ENCODE assay signal across 23 cellular contexts in genomic region chr16:4913774-4914525, GRCh38. TPM values are rescaled to one million over a fixed set of nuclear protein-coding genes. Genes with fewer than 3 reads are reported as not detected.
DNase-seq lines count a peak whose midpoint lies in the region; FAIRE-seq and TF ChIP-seq lines count a peak whose summit lies in the region.
"Had no signal": no experiment of that assay in that cellular context is flagged by ENCODE, and none has a peak within 500 bp of the region (broad histone marks: within the 10 kb centered on the region; RNA-seq: fewer than 3 reads in every experiment).

No MANE protein-coding gene starts in this region.

- H3K56ac ChIP-seq in H1 (replicated peaks; ENCODE audit: insufficient read length, low read depth, low read length) = no peak overlapping the region

- no peak overlapping the region for H3K27ac ChIP-seq in MM.1S (ENCODE audit: low read length)
- no peak overlapping the region for H3K27ac ChIP-seq in H1 (ENCODE audit: low read depth, low read length)
- no peak overlapping the region for H3K27ac ChIP-seq in neuronal stem cell (replicated peaks; ENCODE audit: low read length)
- H3K27ac ChIP-seq: SJSA1 had no signal

- H2AK5ac ChIP-seq in H1 (ENCODE audit: low read depth, low read length) = no peak overlapping the region
- H2AK5ac ChIP-seq in neuronal stem cell (ENCODE audit: low read depth, low read length) = peak overlapping the region; percentile 71

- H3K36me3 ChIP-seq in Caco-2 (ENCODE audit: control insufficient read depth, insufficient read depth, low read length) = no peaks in the 10 kb centered on the region
- H3K36me3 ChIP-seq in MM.1S (replicated peaks; ENCODE audit: insufficient read depth, low read length) = no peaks in the 10 kb centered on the region
- H3K36me3 ChIP-seq in H1 (ENCODE audit: control insufficient read depth in 2 of 4, insufficient read depth in 4 of 4, low read length in 3 of 4) = no peaks in the 10 kb centered on the region
- H3K36me3 ChIP-seq in neuronal stem cell (replicated peaks in 1 of 2; ENCODE audit: control insufficient read depth in 2 of 2, insufficient read depth in 2 of 2, low read length in 2 of 2) = no peaks in the 10 kb centered on the region
- H3K36me3 ChIP-seq: SJSA1 had no signal

- WGBS in H1 (ENCODE audit: extremely low coverage in 1 of 2, insufficient coverage in 1 of 2, insufficient read length in 1 of 2, insufficient replicate concordance in 2 of 2, low coverage in 1 of 2, low lambda C conversion rate in 2 of 2, missing lambda C conversion rate in 1 of 2), 2 experiments = 86% methylated on average over 15 of the region's 15 CpGs; no CpG with 5 or more reads in 1 of the 2 experiments
- no CpG with 5 or more reads among the region's 15 CpGs for WGBS in neuronal stem cell (ENCODE audit: extremely low coverage in 2 of 2, insufficient read length in 2 of 2, insufficient replicate concordance in 1 of 2), 2 donors

- no peak overlapping the region for H2BK5ac ChIP-seq in H1 (ENCODE audit: low read depth, low read length)
- no peak overlapping the region for H2BK5ac ChIP-seq in neuronal stem cell (ENCODE audit: low read length)

- H3K4me1 ChIP-seq in Caco-2 = peaks cover 35% of the 10 kb centered on the region
- no peaks in the 10 kb centered on the region for H3K4me1 ChIP-seq in MM.1S (ENCODE audit: low read length)
- H3K4me1 ChIP-seq in H1 (replicated peaks in 1 of 4; ENCODE audit: control insufficient read depth in 3 of 4, insufficient read depth in 4 of 4, low read length in 3 of 4) = peaks cover 0 to 8% (median 3%) of the 10 kb centered on the region in 4 experiments; a peak in 5 of 7 replicates
- peaks cover 0 to 11% of the 10 kb centered on the region in 2 donors for H3K4me1 ChIP-seq in neuronal stem cell (ENCODE audit: control insufficient read depth in 2 of 2, insufficient read depth in 1 of 2, low read depth in 1 of 2, low read length in 2 of 2)
- H3K4me1 ChIP-seq: SJSA1 had no signal

- H3K79me1 ChIP-seq in H1 (ENCODE audit: low read depth, low read length) (peaks cover 3% of the 10 kb centered on the region; the same call in 1 of the 2 replicates), neuronal stem cell (ENCODE audit: low read depth, low read length) (no peaks in the 10 kb centered on the region)

- no peak overlapping the region for H4K91ac ChIP-seq in H1 (replicated peaks; ENCODE audit: insufficient read length, low read length)
- H4K91ac ChIP-seq in neuronal stem cell (ENCODE audit: low read depth, low read length, poor library complexity) = no peak overlapping the region

- TF ChIP-seq POLR2A in H1 (IDR thresholded peaks at IDR 0.05; ENCODE audit: control extremely low read depth in 1 of 2, low read depth in 2 of 2, low read length in 2 of 2) = no peak

- no peaks in the 10 kb centered on the region for H3K9me2 ChIP-seq in MM.1S (replicated peaks; ENCODE audit: insufficient read depth, low read length)

- H3K23ac ChIP-seq in H1 (ENCODE audit: insufficient read length) = no peak overlapping the region
- H3K23ac ChIP-seq in neuronal stem cell (ENCODE audit: low read depth, low read length, poor library complexity) = no peak overlapping the region

- intact Hi-C loops in Caco-2 (cut with micrococcal nuclease; ENCODE audit: unreplicated experiment) = no loop called here

- H3K9ac ChIP-seq in MM.1S (ENCODE audit: low read length) = no peak overlapping the region
- H3K9ac ChIP-seq in H1 (replicated peaks in 1 of 4; ENCODE audit: extremely low read depth in 1 of 4, low read depth in 3 of 4, low read length in 3 of 4) = no peak overlapping the region
- peak overlapping the region; percentile 21 for H3K9ac ChIP-seq in neuronal stem cell (ENCODE audit: low read depth, low read length, poor library complexity)

- H3K27ac Mint-ChIP-seq in Caco-2 (ENCODE audit: unreplicated experiment) = peak overlapping the region; percentile 70

- H3K23me2 ChIP-seq in H1 (ENCODE audit: low read depth, low read length) = no peaks in the 10 kb centered on the region

- H3F3A ChIP-seq in MM.1S (ENCODE audit: insufficient read depth, low read length) = no peaks in the 10 kb centered on the region

- FAIRE-seq in H1 (lab: Jason Lieb, UNC) = no peak
- FAIRE-seq: A549, D721Med, GM12892, GM18507 had no signal

- H2BK120ac ChIP-seq in H1 (replicated peaks; ENCODE audit: low read depth, low read length) (no peak overlapping the region), neuronal stem cell (ENCODE audit: low read depth, low read length) (no peak overlapping the region)

- no peaks in the 10 kb centered on the region for H3K9me3 Mint-ChIP-seq in Caco-2 (ENCODE audit: unreplicated experiment)
- H3K9me3 Mint-ChIP-seq: CD8-positive, alpha-beta memory T cell had no signal

- H3K36me3 Mint-ChIP-seq in Caco-2 (ENCODE audit: insufficient read depth, unreplicated experiment) = peaks cover 39% of the 10 kb centered on the region
- H3K36me3 Mint-ChIP-seq: CD8-positive, alpha-beta memory T cell had no signal

- TF ChIP-seq CTCF in Caco-2 (IDR thresholded peaks at IDR 0.05; ENCODE audit: insufficient read depth in 1 of 2, low read depth in 1 of 2, low read length in 1 of 2, severe bottlenecking in 1 of 2, unreplicated experiment in 1 of 2) = no peak
- TF ChIP-seq CTCF in MM.1S (IDR thresholded peaks at IDR 0.05; ENCODE audit: low read length) = no peak
- TF ChIP-seq CTCF in H1 (IDR thresholded peaks at IDR 0.05; ENCODE audit: control extremely low read depth in 1 of 3, insufficient read depth in 1 of 3, low read depth in 1 of 3, low read length in 3 of 3) = no peak

- no peaks in the 10 kb centered on the region for H4K20me1 ChIP-seq in MM.1S (ENCODE audit: insufficient read depth, low read length)
- peaks cover 0 to 1% of the 10 kb centered on the region in 2 experiments for H4K20me1 ChIP-seq in H1 (replicated peaks in 1 of 2; ENCODE audit: control insufficient read depth in 1 of 2, insufficient read depth in 2 of 2, low read length in 2 of 2)

- DNase-seq in Caco-2 (no peak), MM.1S (no peak), H1 (ENCODE audit: low read depth in 1 of 2, low spot score in 2 of 2) (no peak), neuronal stem cell (ENCODE audit: low spot score) (no peak), HUDEP-2 (lab: John Stamatoyannopoulos, UW; ENCODE audit: unreplicated experiment in 76 of 76) (no peak), OCI-M2 (lab: John Stamatoyannopoulos, UW; ENCODE audit: unreplicated experiment) (no peak)
- DNase-seq in activated CD4-positive, alpha-beta T cell treated with anti-CD3 and anti-CD28 coated beads, Interleukin-2, amount 50 U/mL, for 48 hours = no peak
- DNase-seq in stimulated activated CD4-positive, alpha-beta T cell treated with anti-CD3 and anti-CD28 coated beads, Interleukin-4, amount 100 ng/mL, for 1 hour = no peak
- DNase-seq: C1 segment of cervical spinal cord; CD8-positive, alpha-beta memory T cell; H7; MV-4-11; NCI-H1694 treated with DMSO at 0.1 percent for 48 hours; NCI-H2107; NCI-H2227 treated with DMSO at 0.1 percent for 48 hours; NCI-H524; NCI-H82; PC-3 had no signal

- BruUV-seq in Caco-2 (replicated peaks; lab: Mats Ljungman, UMichigan) = no TSS peak

- CTCF ChIA-PET in Caco-2 (lab: Charles Lee) = interaction anchor here (0.6 kb wide), 1 partner anchor 22 kb away, joined by 4 read pairs; no protein-coding TSS in a partner anchor
- CTCF ChIA-PET in H1 (lab: Charles Lee; ENCODE audit: partially characterized antibody) = interaction anchor here (0.9 to 2.8 kb wide), 6 partner anchors 8 to 39 kb away, joined by 3 to 8 read pairs (median 4); no protein-coding TSS in a partner anchor

- H3K27me3 ChIP-seq in Caco-2 (replicated peaks; ENCODE audit: control insufficient read depth, insufficient read depth, low read length) (no peaks in the 10 kb centered on the region), MM.1S (replicated peaks; ENCODE audit: insufficient read depth, low read length) (no peaks in the 10 kb centered on the region), H1 (replicated peaks in 1 of 4; ENCODE audit: control insufficient read depth in 3 of 4, extremely low read depth in 1 of 4, insufficient read depth in 3 of 4, low read length in 3 of 4) (no peaks in the 10 kb centered on the region), neuronal stem cell (ENCODE audit: control insufficient read depth in 3 of 3, insufficient read depth in 3 of 3, low read depth in 1 of 3, low read length in 3 of 3) (peaks cover 0 to 1% (median 0%) of the 10 kb centered on the region in 3 experiments)
- H3K27me3 ChIP-seq: SJSA1 had no signal

- H4K8ac ChIP-seq in H1 (ENCODE audit: extremely low read depth, insufficient read depth, low read length) (0 out of 2 replicates have a peak overlapping the region, but pooled peaks have one; percentile 18), neuronal stem cell (ENCODE audit: low read depth, low read length) (no peak overlapping the region)

- H3K18ac ChIP-seq in H1 (ENCODE audit: extremely low read depth, low read length) (no peak overlapping the region; the same call in 1 of the 2 replicates), neuronal stem cell (ENCODE audit: low read length) (peak overlapping the region; percentile 50)

- no peak overlapping the region for H3K4ac ChIP-seq in H1 (replicated peaks; ENCODE audit: insufficient read length, low read depth, low read length)
- H3K4ac ChIP-seq in neuronal stem cell (ENCODE audit: low read length) = no peak overlapping the region

- H2BK12ac ChIP-seq in H1 (ENCODE audit: low read depth, low read length) (0 out of 2 replicates have a peak overlapping the region, but pooled peaks have one; percentile 27), neuronal stem cell (ENCODE audit: low read length) (no peak overlapping the region)

- H3K14ac ChIP-seq in H1 (ENCODE audit: insufficient read length) (no peak overlapping the region), neuronal stem cell (ENCODE audit: low read length) (no peak overlapping the region)

- peaks cover 14% of the 10 kb centered on the region for H3K4me1 Mint-ChIP-seq in Caco-2 (ENCODE audit: low read depth, unreplicated experiment)
- H3K4me1 Mint-ChIP-seq: CD8-positive, alpha-beta memory T cell had no signal

- no peaks in the 10 kb centered on the region for H3K27me3 Mint-ChIP-seq in Caco-2 (ENCODE audit: insufficient read depth, unreplicated experiment)

- no peak overlapping the region for H3K4me3 Mint-ChIP-seq in Caco-2 (ENCODE audit: unreplicated experiment)
- H3K4me3 Mint-ChIP-seq: CD8-positive, alpha-beta memory T cell had no signal

- no peaks in the 10 kb centered on the region for H3K9me3 ChIP-seq in Caco-2
- no peaks in the 10 kb centered on the region for H3K9me3 ChIP-seq in MM.1S (replicated peaks; ENCODE audit: insufficient read depth, low read length)
- no peaks in the 10 kb centered on the region for H3K9me3 ChIP-seq in H1 (ENCODE audit: insufficient read depth in 2 of 2, low read depth in 1 of 2, low read length in 1 of 2)
- H3K9me3 ChIP-seq in neuronal stem cell (replicated peaks in 1 of 2; ENCODE audit: control insufficient read depth in 2 of 2, insufficient read depth in 1 of 2, low read depth in 1 of 2, low read length in 2 of 2) = no peaks in the 10 kb centered on the region
- H3K9me3 ChIP-seq: A549, SJSA1 had no signal

- H3K79me2 ChIP-seq in MM.1S (ENCODE audit: low read length) (no peaks in the 10 kb centered on the region), H1 (ENCODE audit: control insufficient read depth in 1 of 2, insufficient read depth in 2 of 2, low read length in 2 of 2) (no peaks in the 10 kb centered on the region)

- no peak overlapping the region for H2BK20ac ChIP-seq in H1 (ENCODE audit: low read length)

- no peak for TF ChIP-seq RAD21 in H1 (IDR thresholded peaks at IDR 0.05 in 1 of 2, conservative IDR thresholded peaks at IDR 0.05 in 1 of 2; ENCODE audit: low read depth in 2 of 2, low read length in 2 of 2)

- 0 out of 2 replicates have a peak overlapping the region, but pooled peaks have one; percentile 22 for H3K4me2 ChIP-seq in MM.1S (ENCODE audit: low read depth, low read length)
- H3K4me2 ChIP-seq in H1 (ENCODE audit: insufficient read depth in 1 of 2, low read depth in 2 of 2, low read length in 2 of 2) = no peak overlapping the region
- H3K4me2 ChIP-seq in neuronal stem cell (ENCODE audit: insufficient read depth, low read length, poor library complexity, severe bottlenecking) = no peak overlapping the region
- H3K4me2 ChIP-seq: A549 had no signal

- H2AFZ ChIP-seq in MM.1S (ENCODE audit: low read length) (peak overlapping the region; percentile 47), H1 (ENCODE audit: low read length) (no peak overlapping the region), neuronal stem cell (ENCODE audit: low read length) (no peak overlapping the region)

- H4K5ac ChIP-seq in H1 (ENCODE audit: insufficient read length, low read depth, low read length) = peak overlapping the region; percentile 38

- no peak overlapping the region for H3K4me3 ChIP-seq in Caco-2 (ENCODE audit: low read depth, low read length)
- no peak overlapping the region for H3K4me3 ChIP-seq in MM.1S (ENCODE audit: low read length)
- no peak overlapping the region for H3K4me3 ChIP-seq in H1 (ENCODE audit: extremely low read depth in 1 of 4, insufficient read depth in 2 of 4, low read depth in 3 of 4, low read length in 4 of 4)
- no peak overlapping the region for H3K4me3 ChIP-seq in neuronal stem cell (ENCODE audit: low read length in 2 of 2)
- H3K4me3 ChIP-seq: A549, SJSA1 had no signal

- TF ChIP-seq EP300 in H1 (IDR thresholded peaks at IDR 0.05; ENCODE audit: borderline replicate concordance in 1 of 2, low read depth in 2 of 2, low read length in 2 of 2) = no peak

- no peak overlapping the region for H2BK15ac ChIP-seq in H1 (ENCODE audit: low read length)
- no peak overlapping the region for H2BK15ac ChIP-seq in neuronal stem cell (ENCODE audit: low read length)

- POLR2A ChIA-PET in Caco-2 (lab: Charles Lee) = interaction anchor here (0.6 kb wide), 1 partner anchor 53 kb away, joined by 3 read pairs; no protein-coding TSS in a partner anchor
- POLR2A ChIA-PET in H1 (lab: Charles Lee; ENCODE audit: partially characterized antibody) = interaction anchor here (1.0 to 1.7 kb wide), 6 partner anchors 16 to 30 kb away, joined by 3 to 6 read pairs (median 4); no protein-coding TSS in a partner anchor

RNA-seq across cellular contexts. Expression of gene PPL, which starts 23.0 kb away (rescaled TPM):
- 61.5 and 68.1 TPM in 2 replicates for total RNA-seq in Caco-2 (2022)
- total RNA-seq in H1 (2021; fragmentation: NEBNext Ultra II Directional; extraction: Animal tissue kit (Norgen Biotek cat#: 25700)) = 28.8 and 29.5 TPM in 2 replicates
- 11.3 and 15.8 TPM in 2 replicates for polyA plus RNA-seq in H1 (2011; rRNA removed)
- 13.7 TPM for polyA plus RNA-seq in H1 (2011; cell fraction: cytosol; rRNA removed)
- polyA plus RNA-seq in H1 (2011; cell fraction: nucleus; rRNA removed) = 46.9 TPM
- polyA plus RNA-seq in H1 (2012, experiment 1 of 2) = 16.5 to 27.4 TPM (median 22.8 TPM) in 4 replicates
- polyA plus RNA-seq in H1 (2012, experiment 2 of 2) = 5.2 TPM
- 16.4 TPM for polyA plus RNA-seq in H1 (2013, experiment 1 of 2)
- polyA plus RNA-seq in H1 (2013, experiment 2 of 2) = 15.4 TPM
- 21.5 and 22.3 TPM in 2 replicates for polyA minus RNA-seq in H1 (2011; rRNA and poly(A)+ RNA removed)
- polyA minus RNA-seq in H1 (2011; cell fraction: cytosol; rRNA and poly(A)+ RNA removed) = 15.9 TPM
- polyA minus RNA-seq in H1 (2011; cell fraction: nucleus; rRNA and poly(A)+ RNA removed) = 21.8 TPM
- 0.82 TPM for polyA plus RNA-seq in neuronal stem cell (2013, experiment 1 of 2)
- 0.98 TPM for polyA plus RNA-seq in neuronal stem cell (2013, experiment 2 of 2)
- total RNA-seq: CD8-positive, alpha-beta memory T cell had no signal

RNA-seq across cellular contexts. Expression of gene SEC14L5, which starts 44.2 kb away (rescaled TPM):
- 0.14 and 0.67 TPM in 2 replicates for total RNA-seq in Caco-2 (2022)
- 3.0 and 3.2 TPM in 2 replicates for total RNA-seq in H1 (2021; fragmentation: NEBNext Ultra II Directional; extraction: Animal tissue kit (Norgen Biotek cat#: 25700))
- 1.9 and 2.1 TPM in 2 replicates for polyA plus RNA-seq in H1 (2011; rRNA removed)
- 2.1 TPM for polyA plus RNA-seq in H1 (2011; cell fraction: cytosol; rRNA removed)
- polyA plus RNA-seq in H1 (2011; cell fraction: nucleus; rRNA removed) = 2.7 TPM
- polyA plus RNA-seq in H1 (2012, experiment 1 of 2) = 1.9 to 2.9 TPM (median 2.3 TPM) in 4 replicates
- polyA plus RNA-seq in H1 (2012, experiment 2 of 2) = 1.6 TPM
- 1.1 TPM for polyA plus RNA-seq in H1 (2013, experiment 1 of 2)
- 0.99 TPM for polyA plus RNA-seq in H1 (2013, experiment 2 of 2)
- 4.0 and 5.8 TPM in 2 replicates for polyA minus RNA-seq in H1 (2011; rRNA and poly(A)+ RNA removed)
- polyA minus RNA-seq in H1 (2011; cell fraction: cytosol; rRNA and poly(A)+ RNA removed) = 1.7 TPM
- polyA minus RNA-seq in H1 (2011; cell fraction: nucleus; rRNA and poly(A)+ RNA removed) = 2.9 TPM
- polyA plus RNA-seq in neuronal stem cell (2013, experiment 1 of 2) = 0.11 TPM
- 0.08 TPM for polyA plus RNA-seq in neuronal stem cell (2013, experiment 2 of 2)
- total RNA-seq: CD8-positive, alpha-beta memory T cell; PC-3; SJSA1 had no signal
- polyA plus RNA-seq: CD8-positive, alpha-beta memory T cell had no signal
